8 cellular contexts compared by ENCODE assay signal in genomic region chr22:25420925-25421904, GRCh38.
A peak's percentile ranks its signal among the peaks of the same experiment; 100 is the strongest.
DNase-seq lines count a peak whose midpoint lies in the region; ATAC-seq and TF ChIP-seq lines count a peak whose summit lies in the region.

No MANE protein-coding gene starts in this region.

- H3K27ac ChIP-seq in HUES48 (ENCODE audit: low read depth, low read length), result no peak overlapping the region

- H3K27ac Mint-ChIP-seq in chondrocyte (ENCODE audit: unreplicated experiment), result no peak overlapping the region
- H3K27ac Mint-ChIP-seq in naive B cell, result peak overlapping the region in 3 of 6 donors; percentile 4 to 91 (median 87)

- H3K4me1 Mint-ChIP-seq in chondrocyte (ENCODE audit: low read depth) (peaks cover 9% of the 10 kb centered on the region), naive B cell (peaks cover 24 to 43% (median 40%) of the 10 kb centered on the region in 3 donors)

- peak; percentile 43 for DNase-seq in BE2C
- no peak for DNase-seq in chondrocyte (ENCODE audit: low spot score)
- DNase-seq in naive B cell, result no peak
- no peak for DNase-seq in NCI-H446 treated with DMSO at 0.1 percent for 48 hours (lab: John Stamatoyannopoulos, UW)
- no peak for DNase-seq in stimulated activated CD4-positive, alpha-beta T cell treated with anti-CD3 and anti-CD28 coated beads, Interleukin-4, amount 100 ng/mL, for 24 hours

- H3K4me3 Mint-ChIP-seq in chondrocyte (ENCODE audit: unreplicated experiment) (peak overlapping the region; percentile 66), naive B cell (peak overlapping the region; percentile 73 to 96 (median 85))

- H3K36me3 ChIP-seq in BE2C (no peaks in the 10 kb centered on the region), HUES48 (ENCODE audit: control insufficient read depth, insufficient read depth, low read length) (no peaks in the 10 kb centered on the region)

- H3K9me3 Mint-ChIP-seq in chondrocyte (ENCODE audit: low read depth) (no peaks in the 10 kb centered on the region), naive B cell (no peaks in the 10 kb centered on the region)

- peaks cover 4% of the 10 kb centered on the region; the same call in 1 of the 2 replicates for H3K27me3 ChIP-seq in BE2C
- H3K27me3 ChIP-seq in HUES48 (ENCODE audit: control insufficient read depth, insufficient read depth, low read length), result peaks cover 43% of the 10 kb centered on the region

- H3K27me3 Mint-ChIP-seq in chondrocyte (ENCODE audit: low read depth) (peaks cover 53% of the 10 kb centered on the region), naive B cell (peaks cover 35 to 46% (median 41%) of the 10 kb centered on the region in 3 donors)

- H3K4me1 ChIP-seq in BE2C (peaks cover 6% of the 10 kb centered on the region; the same call in 1 of the 2 replicates), HUES48 (ENCODE audit: control insufficient read depth, insufficient read depth, low read length) (peaks cover 10% of the 10 kb centered on the region)

- peak; percentile 32 for TF ChIP-seq CTCF in BE2C (IDR thresholded peaks at IDR 0.05; ENCODE audit: low read depth, low read length)
- no peak for TF ChIP-seq CTCF in chondrocyte (IDR thresholded peaks at IDR 0.05)

- no peak overlapping the region for H3K9ac ChIP-seq in HUES48 (ENCODE audit: low read depth, low read length)

- H3K9me3 ChIP-seq in BE2C (no peaks in the 10 kb centered on the region), HUES48 (ENCODE audit: control insufficient read depth, insufficient read depth, low read length) (no peaks in the 10 kb centered on the region)

- peak; percentile 27 to 33 for ATAC-seq in naive B cell (ENCODE audit: low read depth in 2 of 2)
- ATAC-seq in GM18868 (IDR thresholded peaks at IDR 0.05; ENCODE audit: unreplicated experiment), result no peak
- ATAC-seq in GM18909 (IDR thresholded peaks at IDR 0.05; ENCODE audit: poor library complexity, unreplicated experiment), result no peak

- H3K4me3 ChIP-seq in BE2C (ENCODE audit: low read depth, low read length) (peak overlapping the region; percentile 68), HUES48 (ENCODE audit: low read depth, low read length) (peak overlapping the region; percentile 82)

- H3K36me3 Mint-ChIP-seq in chondrocyte (ENCODE audit: low read depth) (peaks cover 7% of the 10 kb centered on the region), naive B cell (peaks cover 0 to 7% of the 10 kb centered on the region in 2 donors)

Comparison
In these comparisons a context has a peak if more than half of its experiments do, and no peak if none do; other contexts are left out.
1. ATAC-seq: peak in naive B cell (2 of 2); none in GM18868 (single experiment) and GM18909 (single experiment).